Comparison of ENCODE assay signal across 18 cellular contexts in the genomic region with DNA sequence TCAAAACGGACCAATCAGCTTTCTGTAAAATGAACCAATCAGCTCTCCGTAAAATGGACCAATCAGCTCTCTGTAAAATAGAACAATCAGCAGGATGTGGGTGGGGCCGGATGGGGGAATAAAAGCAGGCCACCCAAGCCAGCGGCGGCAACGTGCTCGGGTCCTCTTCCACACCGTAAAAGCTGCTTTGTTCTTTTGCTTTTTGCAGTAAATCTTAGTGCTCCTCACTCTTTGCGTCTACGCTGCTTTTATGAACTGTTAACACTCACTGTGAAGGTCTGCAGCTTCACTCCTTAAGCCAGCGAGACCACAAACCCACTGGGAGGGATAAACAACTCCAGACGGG. TPM values are rescaled to one million over a fixed set of nuclear protein-coding genes. Genes with fewer than 3 reads are reported as not detected.
DNase-seq lines count a peak whose midpoint lies in the region; ATAC-seq, FAIRE-seq and TF ChIP-seq lines count a peak whose summit lies in the region.
"Had no signal": no experiment of that assay in that cellular context is flagged by ENCODE, and none has a peak within 500 bp of the region (broad histone marks: within the 10 kb centered on the region; RNA-seq: fewer than 3 reads in every experiment).

No MANE protein-coding gene starts in this region.

- H2AFZ ChIP-seq in K562 (ENCODE audit: low read depth, low read length), result no peak overlapping the region

- TF ChIP-seq CTCF in RWPE1 (conservative IDR thresholded peaks at IDR 0.05; ENCODE audit: low read depth), result no peak
- no peak for TF ChIP-seq CTCF in K562 (IDR thresholded peaks at IDR 0.05 in 2 of 3, conservative IDR thresholded peaks at IDR 0.05 in 1 of 3; ENCODE audit: insufficient read depth in 2 of 3, low read depth in 1 of 3, low read length in 3 of 3)
- no peak for TF ChIP-seq CTCF in testis (IDR thresholded peaks at IDR 0.05)

- no peak for TF ChIP-seq RAD21 in K562 (CRISPR knock-in tag; conservative IDR thresholded peaks at IDR 0.05 in 1 of 2, IDR thresholded peaks at IDR 0.05 in 1 of 2)

- TF ChIP-seq EP300 in K562 (IDR thresholded peaks at IDR 0.05; ENCODE audit: low read length), result no peak

- H3K4me3 ChIP-seq in K562 (no peak overlapping the region), testis (no peak overlapping the region)
- H3K4me3 ChIP-seq: cardiac muscle cell, lung, suprapubic skin had no signal

- H3K36me3 ChIP-seq in K562 (ENCODE audit: control insufficient read depth, insufficient read depth, low read length) (no peaks in the 10 kb centered on the region), testis (ENCODE audit: low read depth, missing control alignments) (no peaks in the 10 kb centered on the region)
- H3K36me3 ChIP-seq: cardiac muscle cell, suprapubic skin had no signal

- H3K4me1 ChIP-seq in K562 (replicated peaks in 1 of 2; ENCODE audit: control insufficient read depth in 2 of 2, insufficient read depth in 2 of 2, low read length in 2 of 2), result peaks cover 2 to 10% of the 10 kb centered on the region in 2 experiments; a peak in 3 of 5 replicates
- no peaks in the 10 kb centered on the region for H3K4me1 ChIP-seq in testis

- no peak overlapping the region for H3K4me2 ChIP-seq in K562 (ENCODE audit: insufficient read depth, low read length)

- CTCF ChIA-PET in RWPE1 (lab: Yijun Ruan, JAX), result interaction anchor here (1.4 kb wide), 1 partner anchor 26 kb away, joined by 7 read pairs; no protein-coding TSS in a partner anchor
- CTCF ChIA-PET in K562 (lab: Yijun Ruan, JAX; ENCODE audit: low intra/inter-chr PET ratio), result no interaction called here

- H3K27ac ChIP-seq in RWPE1 (peak overlapping the region; percentile 97), K562 (ENCODE audit: extremely low read depth, low read depth, low read length) (no peak overlapping the region), testis (no peak overlapping the region)
- H3K27ac ChIP-seq: cardiac muscle cell, HL-60, suprapubic skin had no signal

- BruUV-seq in K562 (replicated peaks; lab: Mats Ljungman, UMichigan), result no TSS peak

- intact Hi-C loops in K562 (cut with micrococcal nuclease), result no loop called here
- intact Hi-C loops in testis (cut with DNase I; ENCODE audit: low total_unique reads), result no loop called here
- intact Hi-C loops in left colon (cut with DNase I, micrococcal nuclease), result no loop called here

- no peaks in the 10 kb centered on the region for H3K9me1 ChIP-seq in K562 (ENCODE audit: control insufficient read depth, insufficient read depth, low read length)

- H3K27me3 ChIP-seq in K562 (ENCODE audit: control insufficient read depth in 2 of 2, insufficient read depth in 2 of 2, low read length in 2 of 2) (no peaks in the 10 kb centered on the region), testis (no peaks in the 10 kb centered on the region)
- H3K27me3 ChIP-seq: cardiac muscle cell, suprapubic skin had no signal

- ATAC-seq in K562, result no peak
- ATAC-seq in HG02623 (IDR thresholded peaks at IDR 0.05; ENCODE audit: unreplicated experiment), result no peak
- ATAC-seq in HG02981 (IDR thresholded peaks at IDR 0.05; ENCODE audit: unreplicated experiment), result no peak
- no peak for ATAC-seq in left colon
- ATAC-seq: Panc1 had no signal

- DNase-seq in stimulated activated CD4-positive, alpha-beta T cell treated with anti-CD3 and anti-CD28 coated beads, Interleukin-15, amount 100 ng/mL, for 24 hours, result peak; percentile 67
- DNase-seq in stimulated activated CD4-positive, alpha-beta T cell treated with anti-CD3 and anti-CD28 coated beads, Interleukin-4, amount 100 ng/mL, for 24 hours, result no peak
- no peak for DNase-seq in RWPE1 (ENCODE audit: low spot score)
- no peak for DNase-seq in K562 (ENCODE audit: extremely low read depth in 1 of 4, low spot score in 3 of 4)
- DNase-seq in testis, result peak; percentile 27
- DNase-seq in left colon, result no peak
- DNase-seq: activated effector memory CD4-positive, alpha-beta T cell treated with Interleukin-2 at 50 U/mL for 16 hours; AML-193; HCEC 1CT; NCI-H187 had no signal

- no peak for FAIRE-seq in K562 (lab: Jason Lieb, UNC)
- FAIRE-seq: GM12891 had no signal

- H4K20me1 ChIP-seq in K562 (replicated peaks; ENCODE audit: control insufficient read depth, insufficient read depth, low read length), result no peaks in the 10 kb centered on the region

- H3K79me2 ChIP-seq in K562 (ENCODE audit: control insufficient read depth, insufficient read depth, low read length), result no peaks in the 10 kb centered on the region

- H3K9me3 ChIP-seq in K562 (replicated peaks; ENCODE audit: control insufficient read depth, insufficient read depth, low read depth, low read length), result no peaks in the 10 kb centered on the region; the same call in 1 of the 2 replicates
- no peaks in the 10 kb centered on the region for H3K9me3 ChIP-seq in testis
- H3K9me3 ChIP-seq: suprapubic skin had no signal

- no peak overlapping the region for H3K9ac ChIP-seq in K562 (ENCODE audit: insufficient read depth in 1 of 2, low read depth in 2 of 2, low read length in 2 of 2)

- in situ Hi-C loops in K562 (cut with MboI), result no loop called here

- POLR2A ChIA-PET in RWPE1 (lab: Yijun Ruan, JAX; ENCODE audit: low non-redundant PET) (no interaction called here), K562 (lab: Yijun Ruan, JAX) (interaction anchor here (0.7 to 1.3 kb wide), 5 partner anchors 11 to 97 kb away, joined by 3 to 7 read pairs (median 3); no protein-coding TSS in a partner anchor)

- TF ChIP-seq POLR2A in K562 (conservative IDR thresholded peaks at IDR 0.05) (no peak), testis (IDR thresholded peaks at IDR 0.05) (no peak)

- WGBS in K562 (ENCODE audit: insufficient coverage, low coverage, missing lambda C conversion rate), result 81% methylated on average over 12 of the region's 12 CpGs
- 60 to 70% methylated on average over 12 of the region's 12 CpGs for WGBS in testis, 2 donors

RNA-seq across cellular contexts. Expression of a gene that starts 29.2 kb away (rescaled TPM):
- 20.8 and 41.1 TPM in 2 replicates for total RNA-seq in K562 (2011; cell fraction: chromatin; rRNA removed; ENCODE audit: low replicate concordance)
- total RNA-seq in K562 (2011; cell fraction: nucleolus; rRNA removed), result 40.4 and 50.9 TPM in 2 replicates
- 37.3 and 46.7 TPM in 2 replicates for total RNA-seq in K562 (2011; cell fraction: nucleoplasm; rRNA removed)
- total RNA-seq in K562 (2014; rRNA removed) (39.9 and 45.5 TPM in 2 replicates), K562 (2014; rRNA removed; fragmentation: Illumina TruSeq; extraction: Trizol) (14.8 and 15.0 TPM in 2 replicates), K562 (2015; rRNA removed; fragmentation: Illumina TruSeq; extraction: Trizol) (25.0 and 25.8 TPM in 2 replicates), K562 (2021) (31.0 and 38.0 TPM in 2 replicates), testis (100 to 1,000 TPM in 1 of 2 donors, 10 to 100 TPM in 1; 90.2 to 145 TPM), left colon (100 to 1,000 TPM; 332 to 370 TPM)
- polyA plus RNA-seq in K562 (2011; rRNA removed) (27.2 and 28.8 TPM in 2 replicates), K562 (2014; fragmentation: Illumina TruSeq; extraction: Trizol) (26.8 and 37.5 TPM in 2 replicates), K562 (2014; fragmentation: Nextera tagmentation; extraction: Ambion mirVana) (1 to 10 TPM; 3.2 to 4.0 TPM), K562 (2014; rRNA removed) (38.4 and 38.9 TPM in 2 replicates), testis (ENCODE audit: insufficient read depth, low read depth, low replicate concordance) (253 TPM)
- 27.0 and 45.7 TPM in 2 replicates for polyA plus RNA-seq in K562 (2011; cell fraction: cytosol; rRNA removed)
- 20.5 and 32.8 TPM in 2 replicates for polyA plus RNA-seq in K562 (2011; cell fraction: nucleus; rRNA removed)
- 27.8 and 82.4 TPM in 2 replicates for polyA plus RNA-seq in K562 (2012)
- polyA minus RNA-seq in K562 (2011; rRNA and poly(A)+ RNA removed), result 17.5 and 21.1 TPM in 2 replicates
- 16.8 and 17.8 TPM in 2 replicates for polyA minus RNA-seq in K562 (2011; cell fraction: cytosol; rRNA and poly(A)+ RNA removed)
- polyA minus RNA-seq in K562 (2011; cell fraction: nucleus; rRNA and poly(A)+ RNA removed), result 13.8 and 14.3 TPM in 2 replicates

RNA-seq across cellular contexts. Expression of a gene that starts 37.8 kb away (rescaled TPM):
- 62.6 and 77.3 TPM in 2 replicates for total RNA-seq in K562 (2011; cell fraction: chromatin; rRNA removed; ENCODE audit: low replicate concordance)
- 31.0 and 32.1 TPM in 2 replicates for total RNA-seq in K562 (2011; cell fraction: nucleolus; rRNA removed)
- total RNA-seq in K562 (2011; cell fraction: nucleoplasm; rRNA removed), result 44.9 and 68.0 TPM in 2 replicates
- total RNA-seq in K562 (2014; rRNA removed) (51.6 and 92.3 TPM in 2 replicates), K562 (2014; rRNA removed; fragmentation: Illumina TruSeq; extraction: Trizol) (53.9 and 57.0 TPM in 2 replicates), K562 (2015; rRNA removed; fragmentation: Illumina TruSeq; extraction: Trizol) (53.1 and 58.0 TPM in 2 replicates), K562 (2021) (96.7 and 112 TPM in 2 replicates), testis (10 to 100 TPM; 68.7 to 72.8 TPM), left colon (10 to 100 TPM; 42.6 to 43.8 TPM)
- polyA plus RNA-seq in K562 (2011; rRNA removed) (59.6 and 77.7 TPM in 2 replicates), K562 (2014; fragmentation: Illumina TruSeq; extraction: Trizol) (70.6 and 95.1 TPM in 2 replicates), K562 (2014; fragmentation: Nextera tagmentation; extraction: Ambion mirVana) (1 to 10 TPM in 1 of 2 experiments, under 1 TPM in 1; 0.73 to 1.3 TPM), K562 (2014; rRNA removed) (59.5 and 72.0 TPM in 2 replicates), testis (ENCODE audit: insufficient read depth, low read depth, low replicate concordance) (205 TPM)
- polyA plus RNA-seq in K562 (2011; cell fraction: cytosol; rRNA removed), result 61.6 and 96.6 TPM in 2 replicates
- 44.0 and 65.8 TPM in 2 replicates for polyA plus RNA-seq in K562 (2011; cell fraction: nucleus; rRNA removed)
- 73.0 and 116 TPM in 2 replicates for polyA plus RNA-seq in K562 (2012)
- polyA minus RNA-seq in K562 (2011; rRNA and poly(A)+ RNA removed), result 26.6 and 37.0 TPM in 2 replicates
- 32.7 and 40.8 TPM in 2 replicates for polyA minus RNA-seq in K562 (2011; cell fraction: cytosol; rRNA and poly(A)+ RNA removed)
- polyA minus RNA-seq in K562 (2011; cell fraction: nucleus; rRNA and poly(A)+ RNA removed), result 14.4 and 18.4 TPM in 2 replicates

RNA-seq across cellular contexts. Expression of a gene that starts 38.6 kb away (rescaled TPM):
- total RNA-seq in K562 (2011; cell fraction: chromatin; rRNA removed; ENCODE audit: low replicate concordance), result 30.7 and 40.4 TPM in 2 replicates
- 17.5 and 18.5 TPM in 2 replicates for total RNA-seq in K562 (2011; cell fraction: nucleolus; rRNA removed)
- 28.0 and 48.3 TPM in 2 replicates for total RNA-seq in K562 (2011; cell fraction: nucleoplasm; rRNA removed)
- total RNA-seq in K562 (2014; rRNA removed), result 25.3 and 27.7 TPM in 2 replicates
- 22.5 and 23.5 TPM in 2 replicates for total RNA-seq in K562 (2014; rRNA removed; fragmentation: Illumina TruSeq; extraction: Trizol)
- 31.9 and 33.6 TPM in 2 replicates for total RNA-seq in K562 (2015; rRNA removed; fragmentation: Illumina TruSeq; extraction: Trizol)
- 28.8 and 31.4 TPM in 2 replicates for total RNA-seq in K562 (2021)
- 38.6 and 44.3 TPM in 2 replicates for polyA plus RNA-seq in K562 (2011; rRNA removed)
- polyA plus RNA-seq in K562 (2011; cell fraction: cytosol; rRNA removed), result 57.5 and 64.8 TPM in 2 replicates
- 41.6 and 45.0 TPM in 2 replicates for polyA plus RNA-seq in K562 (2011; cell fraction: nucleus; rRNA removed)
- polyA plus RNA-seq in K562 (2012), result 19.5 and 24.7 TPM in 2 replicates
- polyA plus RNA-seq in K562 (2014; fragmentation: Illumina TruSeq; extraction: Trizol), result 52.2 and 59.6 TPM in 2 replicates
- 10 to 100 TPM; 23.9 to 26.6 TPM for polyA plus RNA-seq in K562 (2014; fragmentation: Nextera tagmentation; extraction: Ambion mirVana)
- polyA plus RNA-seq in K562 (2014; rRNA removed), result 34.6 and 38.0 TPM in 2 replicates
- polyA minus RNA-seq in K562 (2011; rRNA and poly(A)+ RNA removed), result 46.0 and 47.8 TPM in 2 replicates
- 13.3 and 18.6 TPM in 2 replicates for polyA minus RNA-seq in K562 (2011; cell fraction: cytosol; rRNA and poly(A)+ RNA removed)
- polyA minus RNA-seq in K562 (2011; cell fraction: nucleus; rRNA and poly(A)+ RNA removed), result 12.8 and 21.0 TPM in 2 replicates
- 10 to 100 TPM; 11.2 to 22.9 TPM for total RNA-seq in testis
- 11.0 TPM for polyA plus RNA-seq in testis (ENCODE audit: insufficient read depth, low read depth, low replicate concordance)
- total RNA-seq in left colon, result 1 to 10 TPM; 4.2 to 4.7 TPM

RNA-seq across cellular contexts. Expression of a gene that starts 52.8 kb away (rescaled TPM):
- total RNA-seq in K562 (2011; cell fraction: chromatin; rRNA removed; ENCODE audit: low replicate concordance), result 106 and 144 TPM in 2 replicates
- 68.8 and 74.0 TPM in 2 replicates for total RNA-seq in K562 (2011; cell fraction: nucleolus; rRNA removed)
- 67.5 and 78.2 TPM in 2 replicates for total RNA-seq in K562 (2011; cell fraction: nucleoplasm; rRNA removed)
- 149 and 166 TPM in 2 replicates for total RNA-seq in K562 (2014; rRNA removed)
- 102 and 114 TPM in 2 replicates for total RNA-seq in K562 (2014; rRNA removed; fragmentation: Illumina TruSeq; extraction: Trizol)
- 137 and 138 TPM in 2 replicates for total RNA-seq in K562 (2015; rRNA removed; fragmentation: Illumina TruSeq; extraction: Trizol)
- 120 and 138 TPM in 2 replicates for total RNA-seq in K562 (2021)
- 47.4 and 53.0 TPM in 2 replicates for polyA plus RNA-seq in K562 (2011; rRNA removed)
- polyA plus RNA-seq in K562 (2011; cell fraction: cytosol; rRNA removed), result 55.5 and 68.2 TPM in 2 replicates
- 107 and 119 TPM in 2 replicates for polyA plus RNA-seq in K562 (2011; cell fraction: nucleus; rRNA removed)
- polyA plus RNA-seq in K562 (2012), result 94.3 and 135 TPM in 2 replicates
- 193 and 194 TPM in 2 replicates for polyA plus RNA-seq in K562 (2014; fragmentation: Illumina TruSeq; extraction: Trizol)
- 10 to 100 TPM; 41.6 to 43.5 TPM for polyA plus RNA-seq in K562 (2014; fragmentation: Nextera tagmentation; extraction: Ambion mirVana)
- 91.6 and 95.4 TPM in 2 replicates for polyA plus RNA-seq in K562 (2014; rRNA removed)
- 64.1 and 88.2 TPM in 2 replicates for polyA minus RNA-seq in K562 (2011; rRNA and poly(A)+ RNA removed)
- polyA minus RNA-seq in K562 (2011; cell fraction: cytosol; rRNA and poly(A)+ RNA removed), result 70.7 and 87.6 TPM in 2 replicates
- polyA minus RNA-seq in K562 (2011; cell fraction: nucleus; rRNA and poly(A)+ RNA removed), result 30.8 and 44.9 TPM in 2 replicates
- 10 to 100 TPM; 63.2 to 67.1 TPM for total RNA-seq in testis
- 104 TPM for polyA plus RNA-seq in testis (ENCODE audit: insufficient read depth, low read depth, low replicate concordance)
- total RNA-seq in left colon, result 10 to 100 TPM; 41.7 to 52.0 TPM

Comparison
In these comparisons a context has a peak if more than half of its experiments do, and no peak if none do; other contexts are left out.
1. DNase-seq: peak in stimulated activated CD4-positive, alpha-beta T cell treated with anti-CD3 and anti-CD28 coated beads, Interleukin-15, amount 100 ng/mL, for 24 hours (single experiment) and testis (single experiment); none in stimulated activated CD4-positive, alpha-beta T cell treated with anti-CD3 and anti-CD28 coated beads, Interleukin-4, amount 100 ng/mL, for 24 hours (single experiment), RWPE1 (single experiment), K562 (0 of 4) and left colon (0 of 2).